ENCODE assay signal across 14 cellular contexts in the genomic region with DNA sequence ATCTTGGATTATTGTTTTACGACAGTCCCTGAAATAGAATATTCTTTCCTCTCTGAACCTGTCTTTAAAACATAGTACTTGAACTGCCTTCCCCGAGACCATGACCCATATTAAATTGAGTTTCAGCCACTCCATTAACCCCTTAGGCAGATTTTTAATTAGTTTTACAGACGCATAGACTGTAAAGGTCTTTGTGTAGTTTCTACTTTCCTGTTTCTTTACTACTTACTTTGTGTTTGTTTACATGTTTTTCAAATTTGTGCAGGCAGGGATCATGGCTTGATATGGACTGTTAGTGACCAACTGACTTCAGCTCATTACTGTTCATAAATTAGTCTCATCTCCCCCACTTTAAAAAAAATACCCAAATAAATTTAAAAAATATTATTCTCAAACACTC.
"Had no signal": no experiment of that assay in that cellular context is flagged by ENCODE, and none has a peak within 500 bp of the region (broad histone marks: within the 10 kb centered on the region; RNA-seq: fewer than 3 reads in every experiment).

No MANE protein-coding gene starts in this region.

- H3K4me3 ChIP-seq: right atrium auricular region, SJCRH30, skin epidermis, transverse colon had no signal

- H3K9me3 ChIP-seq: right atrium auricular region, SJCRH30, transverse colon had no signal

- ATAC-seq: esophagus mucosa had no signal

- DNase-seq: activated CD4-positive, CD25-positive, alpha-beta regulatory T cell treated with anti-CD3 and anti-CD28 coated beads, Interleukin-2, amount 50 U/mL, for 72 hours; activated naive CD4-positive, alpha-beta T cell treated with Interleukin-2 at 50 U/mL for 16 hours; activated T-cell treated with anti-CD3 and anti-CD28 coated beads, Interleukin-2, amount 50 U/mL, for 1 hour; hippocampal formation; midbrain; nucleus accumbens; SJCRH30; substantia nigra; SW 1271; T-helper 9 cell; transverse colon had no signal

- H3K27ac ChIP-seq: right atrium auricular region, SJCRH30 had no signal

- H3K36me3 ChIP-seq: right atrium auricular region, transverse colon had no signal

- H3K27me3 ChIP-seq: right atrium auricular region, SJCRH30, transverse colon had no signal
